25 cellular contexts compared by ENCODE assay signal in the genomic region with DNA sequence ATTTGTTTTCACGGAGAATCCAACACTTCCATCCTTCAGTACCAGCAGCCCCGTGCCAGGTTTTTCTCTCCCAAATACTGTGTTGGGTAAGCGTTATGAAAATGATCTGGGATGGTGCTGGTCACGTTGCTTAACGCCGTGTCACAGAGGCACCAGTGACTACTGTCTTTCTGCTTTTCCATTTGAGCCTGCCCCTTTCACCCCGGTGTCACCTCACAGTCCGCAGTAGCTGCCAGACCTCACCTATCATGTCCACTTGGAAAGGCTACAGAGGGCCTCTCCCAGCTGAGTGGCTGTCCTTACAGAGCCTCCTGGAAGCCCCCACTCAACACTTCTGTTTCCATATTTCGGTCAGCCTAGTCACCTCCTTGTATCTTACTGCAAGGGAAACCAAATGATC.
DNase-seq lines count a peak whose midpoint lies in the region; ATAC-seq and TF ChIP-seq lines count a peak whose summit lies in the region.
"Had no signal": no experiment of that assay in that cellular context is flagged by ENCODE, and none has a peak within 500 bp of the region (broad histone marks: within the 10 kb centered on the region; RNA-seq: fewer than 3 reads in every experiment).

No MANE protein-coding gene starts in this region.

- no peak for TF ChIP-seq CTCF in heart left ventricle (IDR thresholded peaks at IDR 0.05)
- no peak for TF ChIP-seq CTCF in parathyroid adenoma (IDR thresholded peaks at IDR 0.05)
- no peak for TF ChIP-seq CTCF in CD4-positive, alpha-beta T cell (IDR thresholded peaks at IDR 0.05)

- H3K9me3 Mint-ChIP-seq in CD4-positive, alpha-beta T cell, result no peaks in the 10 kb centered on the region

- no peak overlapping the region for H3K27ac Mint-ChIP-seq in CD4-positive, alpha-beta T cell
- H3K27ac Mint-ChIP-seq: activated naive CD8-positive, alpha-beta T cell treated with anti-CD3 and anti-CD28 coated beads, Interleukin-2, amount 10 ng/mL, durations not matched to agents 7 days and 5 days had no signal

- intact Hi-C loops in heart left ventricle (cut with DNase I), result no loop called here
- intact Hi-C loops in CD4-positive, alpha-beta T cell (cut with DNase I, micrococcal nuclease), result no loop called here

- H3K27ac ChIP-seq in adipose tissue (ENCODE audit: low read depth, low read length) (peak overlapping the region; percentile 13), heart left ventricle (peak overlapping the region in 7 of 12 donors; percentile 4 to 69 (median 28)), parathyroid adenoma (peak overlapping the region; percentile 57), temporal lobe (ENCODE audit: low read depth, low read length) (peak overlapping the region; percentile 60)
- no peak overlapping the region for H3K27ac ChIP-seq in CD4-positive, alpha-beta T cell (ENCODE audit: low read depth, low read length)
- H3K27ac ChIP-seq: VCaP had no signal

- H3K27me3 Mint-ChIP-seq in CD4-positive, alpha-beta T cell, result no peaks in the 10 kb centered on the region

- no peaks in the 10 kb centered on the region for H3K79me2 ChIP-seq in parathyroid adenoma

- H2AFZ ChIP-seq in parathyroid adenoma, result peak overlapping the region; percentile 83

- H3K4me3 ChIP-seq in heart left ventricle (no peak overlapping the region), parathyroid adenoma (ENCODE audit: low read depth, low read length) (no peak overlapping the region)
- H3K4me3 ChIP-seq: HAP-1 had no signal

- H3K4me2 ChIP-seq in parathyroid adenoma (ENCODE audit: low read length), result no peak overlapping the region

- no peaks in the 10 kb centered on the region for H3K4me1 Mint-ChIP-seq in CD4-positive, alpha-beta T cell (ENCODE audit: low read depth)
- H3K4me1 Mint-ChIP-seq: CD4-positive, alpha-beta memory T cell had no signal

- ATAC-seq in heart left ventricle (no peak), GM19351 (IDR thresholded peaks at IDR 0.05; ENCODE audit: unreplicated experiment) (no peak), GM18505 (IDR thresholded peaks at IDR 0.05; ENCODE audit: unreplicated experiment) (no peak)
- ATAC-seq in CD4-positive, alpha-beta T cell (ENCODE audit: poor library complexity), result no peak
- ATAC-seq: PC-3 had no signal

- H3K9me3 ChIP-seq in heart left ventricle (peaks cover 0 to 5% (median 0%) of the 10 kb centered on the region in 12 donors), parathyroid adenoma (ENCODE audit: control insufficient read depth, low read length) (no peaks in the 10 kb centered on the region)
- H3K9me3 ChIP-seq in CD4-positive, alpha-beta T cell (ENCODE audit: control insufficient read depth, low read length), result no peaks in the 10 kb centered on the region
- H3K9me3 ChIP-seq: HAP-1 had no signal

- H3K4me1 ChIP-seq in heart left ventricle (peaks cover 0 to 10% (median 0%) of the 10 kb centered on the region in 12 donors), parathyroid adenoma (peaks cover 11% of the 10 kb centered on the region)
- H3K4me1 ChIP-seq: HAP-1 had no signal

- CTCF ChIA-PET in CD4-positive, alpha-beta T cell (lab: Charles Lee), result no interaction called here

- no peak overlapping the region for H3K9ac ChIP-seq in parathyroid adenoma

- H3K36me3 Mint-ChIP-seq in CD4-positive, alpha-beta T cell (ENCODE audit: low read depth), result no peaks in the 10 kb centered on the region
- H3K36me3 Mint-ChIP-seq: activated naive CD8-positive, alpha-beta T cell treated with anti-CD3 and anti-CD28 coated beads, Interleukin-2, amount 10 ng/mL, durations not matched to agents 7 days and 5 days had no signal

- H3K27me3 ChIP-seq in heart left ventricle (no peaks in the 10 kb centered on the region), parathyroid adenoma (ENCODE audit: control insufficient read depth, insufficient read depth, low read length) (no peaks in the 10 kb centered on the region)
- no peaks in the 10 kb centered on the region for H3K27me3 ChIP-seq in CD4-positive, alpha-beta T cell (ENCODE audit: control insufficient read depth, insufficient read depth, low read length)

- H3K4me3 Mint-ChIP-seq in CD4-positive, alpha-beta T cell, result no peak overlapping the region
- H3K4me3 Mint-ChIP-seq: activated naive CD8-positive, alpha-beta T cell treated with anti-CD3 and anti-CD28 coated beads, Interleukin-2, amount 10 ng/mL, durations not matched to agents 7 days and 5 days; CD4-positive, alpha-beta memory T cell had no signal

- 78 to 86% (median 78%) methylated on average over 9 of the region's 9 CpGs for WGBS in adipose tissue, 3 donors
- 81 to 85% (median 85%) methylated on average over 9 of the region's 9 CpGs for WGBS in heart left ventricle, 4 donors

- TF ChIP-seq POLR2A in heart left ventricle (IDR thresholded peaks at IDR 0.05) (no peak), GM18505 (IDR thresholded peaks at IDR 0.05; ENCODE audit: borderline replicate concordance, extremely low read depth, insufficient read depth, insufficient read length) (no peak)

- POLR2A ChIA-PET in CD4-positive, alpha-beta T cell (lab: Charles Lee), result no interaction called here

- H3K36me3 ChIP-seq in heart left ventricle (no peaks in the 10 kb centered on the region), parathyroid adenoma (ENCODE audit: control insufficient read depth, insufficient read depth, low read length) (no peaks in the 10 kb centered on the region)
- H3K36me3 ChIP-seq: HAP-1 had no signal

- peak in 2 of 5 donors; percentile 17 to 50 for DNase-seq in heart left ventricle
- DNase-seq in CD4-positive, alpha-beta T cell, result no peak
- DNase-seq in UCSD-AML1 (lab: John Stamatoyannopoulos, UW; ENCODE audit: unreplicated experiment), result no peak
- DNase-seq: activated CD4-positive, alpha-beta T cell treated with anti-CD3 and anti-CD28 coated beads for 48 hours; activated CD8-positive, alpha-beta memory T cell treated with anti-CD3 and anti-CD28 coated beads for 24 hours; activated effector memory CD4-positive, alpha-beta T cell treated with anti-CD3 and anti-CD28 coated beads, Interleukin-2, amount 50 U/mL, for 16 hours; activated naive CD8-positive, alpha-beta T cell treated with anti-CD3 and anti-CD28 coated beads, Interleukin-2, amount 10 ng/mL, durations not matched to agents 7 days and 5 days; AML-193; CD4-positive, alpha-beta memory T cell; EL; NCI-H1048; NCI-H1930; NCI-H526; NK-92 treated with Interleukin-12 subunit alpha and Interleukin-12 subunit beta, amount 100 ng/mL, for 24 hours; PC-3; SHP77; small intestine; stimulated activated CD4-positive, alpha-beta T cell treated with anti-CD3 and anti-CD28 coated beads, Interleukin-1b, Interleukin-23, amount 100 ng/mL, for 48 hours had no signal
